In genomic region chr3:43391621-43392020, GRCh38 we compare ENCODE assay signal across 24 cellular contexts.
DNase-seq lines count a peak whose midpoint lies in the region; ATAC-seq, FAIRE-seq and TF ChIP-seq lines count a peak whose summit lies in the region.
"Had no signal": no experiment of that assay in that cellular context is flagged by ENCODE, and none has a peak within 500 bp of the region (broad histone marks: within the 10 kb centered on the region; RNA-seq: fewer than 3 reads in every experiment).

No MANE protein-coding gene starts in this region.

- no peak overlapping the region for H3K18ac ChIP-seq in IMR-90 (ENCODE audit: low read depth, low read length)

- H3K9me3 ChIP-seq in CD4-positive, alpha-beta memory T cell (ENCODE audit: control insufficient read depth in 1 of 2, low read length in 2 of 2): no peaks in the 10 kb centered on the region
- H3K9me3 ChIP-seq in IMR-90 (ENCODE audit: control insufficient read depth, insufficient read depth, low read length) (no peaks in the 10 kb centered on the region), pancreas (no peaks in the 10 kb centered on the region)
- H3K9me3 ChIP-seq: mucosa of descending colon had no signal

- H3K14ac ChIP-seq in IMR-90 (replicated peaks; ENCODE audit: low read depth, low read length): no peak overlapping the region

- H4K8ac ChIP-seq in IMR-90 (ENCODE audit: low read depth in 2 of 2, low read length in 2 of 2): no peak overlapping the region

- H3K4ac ChIP-seq in IMR-90 (ENCODE audit: low read depth, low read length): no peak overlapping the region

- H3K27ac ChIP-seq in CD4-positive, alpha-beta memory T cell (ENCODE audit: low read depth, low read length): no peak overlapping the region
- H3K27ac ChIP-seq in IMR-90 (ENCODE audit: insufficient read depth, low read length): no peak overlapping the region
- H3K27ac ChIP-seq in pancreas: peak overlapping the region; percentile 29 to 84 (median 40)
- H3K27ac ChIP-seq: GM23248, RWPE1 had no signal

- no peaks in the 10 kb centered on the region for H3K27me3 ChIP-seq in CD4-positive, alpha-beta memory T cell (ENCODE audit: insufficient read depth, low read length)
- H3K27me3 ChIP-seq in IMR-90 (ENCODE audit: control insufficient read depth, insufficient read depth, low read length) (no peaks in the 10 kb centered on the region), pancreas (no peaks in the 10 kb centered on the region)

- TF ChIP-seq RAD21 in IMR-90 (IDR thresholded peaks at IDR 0.05; ENCODE audit: low read length): no peak

- no peak overlapping the region for H3K9ac ChIP-seq in IMR-90 (ENCODE audit: low read depth, low read length)
- H3K9ac ChIP-seq: GM23248 had no signal

- intact Hi-C loops in CD4-positive, alpha-beta memory T cell (cut with micrococcal nuclease): no loop called here
- intact Hi-C loops in IMR-90 (cut with micrococcal nuclease): no loop called here
- intact Hi-C loops in pancreas (cut with DNase I): no loop called here

- ATAC-seq in IMR-90 (ENCODE audit: low read depth) (no peak), pancreas (peak in 2 of 4 donors; percentile 6 to 17), GM21360 (IDR thresholded peaks at IDR 0.05; ENCODE audit: unreplicated experiment) (no peak), HG03139 (IDR thresholded peaks at IDR 0.05; ENCODE audit: unreplicated experiment) (no peak)
- ATAC-seq: left colon; mucosa of descending colon; stimulated activated memory B cell treated with anti-CD40 and anti-IgM and Interleukin-4, amounts not matched to agents 10 μg/mL and 1 μg/mL and 100 μg/mL, for 72 hours had no signal

- H2AFZ ChIP-seq in IMR-90 (replicated peaks; ENCODE audit: low read length, poor library complexity): no peak overlapping the region
- H2AFZ ChIP-seq: GM23248 had no signal

- no peaks in the 10 kb centered on the region for H3K36me3 ChIP-seq in CD4-positive, alpha-beta memory T cell (ENCODE audit: insufficient read depth, low read length)
- no peaks in the 10 kb centered on the region for H3K36me3 ChIP-seq in IMR-90 (ENCODE audit: control insufficient read depth, insufficient read depth, low read length)
- H3K36me3 ChIP-seq in pancreas: no peaks in the 10 kb centered on the region

- H3K23ac ChIP-seq in IMR-90 (ENCODE audit: low read depth, low read length): no peak overlapping the region

- peaks cover 53% of the 10 kb centered on the region for H3K4me1 ChIP-seq in CD4-positive, alpha-beta memory T cell (ENCODE audit: insufficient read depth, low read length)
- H3K4me1 ChIP-seq in IMR-90 (ENCODE audit: control insufficient read depth, insufficient read depth, low read length) (peaks cover 11% of the 10 kb centered on the region), pancreas (peaks cover 32 to 41% (median 32%) of the 10 kb centered on the region in 3 donors)

- BruUV-seq in IMR-90 (replicated peaks; lab: Mats Ljungman, UMichigan): no TSS peak

- H2BK5ac ChIP-seq in IMR-90 (ENCODE audit: low read depth, low read length, poor library complexity, severe bottlenecking): no peak overlapping the region

- CTCF ChIA-PET in CD4-positive, alpha-beta memory T cell (lab: Charles Lee; ENCODE audit: partially characterized antibody): interaction anchor here (1.1 kb wide), 1 partner anchor 12 kb away, joined by 3 read pairs; no protein-coding TSS in a partner anchor
- CTCF ChIA-PET in IMR-90 (lab: Yijun Ruan, JAX): interaction anchor here (1.2 kb wide), 1 partner anchor 14 kb away, joined by 3 read pairs; no protein-coding TSS in a partner anchor

- H2BK20ac ChIP-seq in IMR-90 (ENCODE audit: low read depth, low read length): no peak overlapping the region

- H4K5ac ChIP-seq in IMR-90 (ENCODE audit: low read depth, low read length): no peak overlapping the region

- H3K9me1 ChIP-seq in IMR-90 (ENCODE audit: insufficient read depth, low read length): peaks cover 16% of the 10 kb centered on the region

- FAIRE-seq in pancreas (lab: Jason Lieb, UNC): no peak
- FAIRE-seq: TTC549 had no signal

- H4K91ac ChIP-seq in IMR-90 (ENCODE audit: insufficient read depth, low read depth, low read length): no peak overlapping the region

- dilution Hi-C loops in IMR-90 (cut with HindIII; ENCODE audit: low sequenced_read_pairs, unreplicated experiment): no loop called here

- DNase-seq in CD4-positive, alpha-beta memory T cell: no peak
- DNase-seq in IMR-90 (no peak), endothelial cell (ENCODE audit: low spot score) (no peak), pancreas (peak in 3 of 6 donors; percentile 25 to 58 (median 44)), inferior parietal cortex (ENCODE audit: extremely low spot score) (no peak)
- DNase-seq: activated CD4-positive, alpha-beta T cell treated with anti-CD3 and anti-CD28 coated beads, Interleukin-2, amount 10 ng/mL, durations not matched to agents 7 days and 5 days; activated T-cell treated with anti-CD3 and anti-CD28 coated beads for 4 hours; cortex of kidney; foreskin fibroblast; GM23248; left colon; mucosa of descending colon; NCI-H1105; NCI-H524; nucleus accumbens; stimulated activated CD4-positive, alpha-beta T cell treated with anti-CD3 and anti-CD28 coated beads, Interleukin-15, amount 100 ng/mL, for 24 hours; trophoblast cell had no signal

- TF ChIP-seq CTCF in IMR-90 (conservative IDR thresholded peaks at IDR 0.05; ENCODE audit: low read depth, low read length) (no peak), endothelial cell (IDR thresholded peaks at IDR 0.05; ENCODE audit: unreplicated experiment) (no peak), pancreas (IDR thresholded peaks at IDR 0.05) (no peak)

- 100% methylated on average over 1 of the region's 1 CpG; no CpG with 5 or more reads in 1 of the 2 experiments for WGBS in IMR-90 (ENCODE audit: extremely low coverage in 2 of 2, insufficient read length in 1 of 2), 2 experiments
- WGBS in pancreas, 2 donors: 64 to 99% methylated on average over 1 of the region's 1 CpG

- H3K36me3 Mint-ChIP-seq in CD4-positive, alpha-beta memory T cell: no peaks in the 10 kb centered on the region
- H3K36me3 Mint-ChIP-seq in endothelial cell (ENCODE audit: low read depth, unreplicated experiment): peaks cover 12% of the 10 kb centered on the region
- H3K36me3 Mint-ChIP-seq: activated naive CD4-positive, alpha-beta T cell treated with anti-CD3 and anti-CD28 coated beads, Interleukin-2, amount 50 U/mL, for 24 hours; stimulated activated memory B cell treated with anti-CD40 and anti-IgM and Interleukin-4, amounts not matched to agents 10 μg/mL and 1 μg/mL and 100 μg/mL, for 72 hours had no signal

- peaks cover 0 to 3% (median 0%) of the 10 kb centered on the region in 8 donors for H3K9me3 Mint-ChIP-seq in CD4-positive, alpha-beta memory T cell
- H3K9me3 Mint-ChIP-seq in endothelial cell (ENCODE audit: unreplicated experiment): no peaks in the 10 kb centered on the region
- H3K9me3 Mint-ChIP-seq: activated naive CD4-positive, alpha-beta T cell treated with anti-CD3 and anti-CD28 coated beads, Interleukin-2, amount 50 U/mL, for 24 hours; brain; stimulated activated memory B cell treated with anti-CD40 and anti-IgM and Interleukin-4, amounts not matched to agents 10 μg/mL and 1 μg/mL and 100 μg/mL, for 72 hours had no signal

- H3K4me2 ChIP-seq in IMR-90 (ENCODE audit: low read depth, low read length): no peak overlapping the region

- H3K56ac ChIP-seq in IMR-90 (ENCODE audit: extremely low read depth, insufficient read depth, low read length): no peak overlapping the region

- H4K20me1 ChIP-seq in IMR-90 (ENCODE audit: insufficient read depth, low read length): no peaks in the 10 kb centered on the region

- H2AK5ac ChIP-seq in IMR-90 (ENCODE audit: low read depth, low read length): no peak overlapping the region

- H3K4me1 Mint-ChIP-seq in CD4-positive, alpha-beta memory T cell: peaks cover 54 to 83% (median 67%) of the 10 kb centered on the region in 4 donors
- peaks cover 92% of the 10 kb centered on the region for H3K4me1 Mint-ChIP-seq in endothelial cell (ENCODE audit: unreplicated experiment)

- POLR2A ChIA-PET in CD4-positive, alpha-beta memory T cell (lab: Charles Lee; ENCODE audit: partially characterized antibody): interaction anchor here (1.7 to 3.8 kb wide), 2 partner anchors 54 to 110 kb away, joined by 3 to 28 read pairs; no protein-coding TSS in a partner anchor
- POLR2A ChIA-PET in IMR-90 (lab: Charles Lee; ENCODE audit: unreplicated experiment): interaction anchor here (0.6 kb wide), 1 partner anchor 230 kb away, joined by 4 read pairs; the partner anchor contains the start of gene ANO10

- H2BK15ac ChIP-seq in IMR-90 (ENCODE audit: low read depth, low read length): peak overlapping the region; percentile 53; the same call in 1 of the 3 replicates

- no peak overlapping the region for H2AK9ac ChIP-seq in IMR-90 (replicated peaks; ENCODE audit: low read depth, low read length, poor library complexity)

- no peak for TF ChIP-seq POLR2A in IMR-90 (IDR thresholded peaks at IDR 0.05; ENCODE audit: low read depth, low read length)

- no peaks in the 10 kb centered on the region for H3K27me3 Mint-ChIP-seq in CD4-positive, alpha-beta memory T cell
- peaks cover 4% of the 10 kb centered on the region for H3K27me3 Mint-ChIP-seq in endothelial cell (ENCODE audit: unreplicated experiment)
- H3K27me3 Mint-ChIP-seq: activated CD4-positive, alpha-beta T cell treated with anti-CD3 and anti-CD28 coated beads, Interleukin-2, amount 10 ng/mL, durations not matched to agents 7 days and 5 days; activated naive CD4-positive, alpha-beta T cell treated with anti-CD3 and anti-CD28 coated beads, Interleukin-2, amount 50 U/mL, for 24 hours; brain; stimulated activated memory B cell treated with anti-CD40 and anti-IgM and Interleukin-4, amounts not matched to agents 10 μg/mL and 1 μg/mL and 100 μg/mL, for 72 hours had no signal

- peaks cover 6 to 17% of the 10 kb centered on the region in 2 experiments for H3K79me1 ChIP-seq in IMR-90 (ENCODE audit: low read depth in 1 of 2, low read length in 2 of 2)

- in situ Hi-C loops in IMR-90 (cut with MboI; ENCODE audit: low sequenced_read_pairs): no loop called here

- H3K27ac Mint-ChIP-seq in CD4-positive, alpha-beta memory T cell: peak overlapping the region; percentile 76 to 98 (median 92)
- H3K27ac Mint-ChIP-seq in endothelial cell (ENCODE audit: unreplicated experiment): peak overlapping the region; percentile 89
- H3K27ac Mint-ChIP-seq: activated CD4-positive, alpha-beta T cell treated with anti-CD3 and anti-CD28 coated beads, Interleukin-2, amount 10 ng/mL, durations not matched to agents 7 days and 5 days; activated naive CD4-positive, alpha-beta T cell treated with anti-CD3 and anti-CD28 coated beads, Interleukin-2, amount 50 U/mL, for 24 hours; stimulated activated memory B cell treated with anti-CD40 and anti-IgM and Interleukin-4, amounts not matched to agents 10 μg/mL and 1 μg/mL and 100 μg/mL, for 72 hours had no signal

- H3K4me3 Mint-ChIP-seq in CD4-positive, alpha-beta memory T cell: no peak overlapping the region
- no peak overlapping the region for H3K4me3 Mint-ChIP-seq in endothelial cell (ENCODE audit: unreplicated experiment)
- H3K4me3 Mint-ChIP-seq: activated CD4-positive, alpha-beta T cell treated with anti-CD3 and anti-CD28 coated beads, Interleukin-2, amount 10 ng/mL, durations not matched to agents 7 days and 5 days; activated naive CD4-positive, alpha-beta T cell treated with anti-CD3 and anti-CD28 coated beads, Interleukin-2, amount 50 U/mL, for 24 hours; brain; stimulated activated memory B cell treated with anti-CD40 and anti-IgM and Interleukin-4, amounts not matched to agents 10 μg/mL and 1 μg/mL and 100 μg/mL, for 72 hours had no signal

- H3K4me3 ChIP-seq in CD4-positive, alpha-beta memory T cell (ENCODE audit: low read length in 2 of 2): no peak overlapping the region
- H3K4me3 ChIP-seq in IMR-90 (ENCODE audit: insufficient read depth, low read depth, low read length): no peak overlapping the region
- no peak overlapping the region for H3K4me3 ChIP-seq in pancreas
- H3K4me3 ChIP-seq: GM23248, mucosa of descending colon had no signal

- H2BK120ac ChIP-seq in IMR-90 (ENCODE audit: low read depth, low read length): peak overlapping the region; percentile 2; the same call in 1 of the 2 replicates

Comparison
In these comparisons a context has a peak if more than half of its experiments do, and no peak if none do; other contexts are left out.
1. H3K27ac ChIP-seq: peak in pancreas (4 of 4); none in CD4-positive, alpha-beta memory T cell (single experiment) and IMR-90 (single experiment).